In the genomic region with DNA sequence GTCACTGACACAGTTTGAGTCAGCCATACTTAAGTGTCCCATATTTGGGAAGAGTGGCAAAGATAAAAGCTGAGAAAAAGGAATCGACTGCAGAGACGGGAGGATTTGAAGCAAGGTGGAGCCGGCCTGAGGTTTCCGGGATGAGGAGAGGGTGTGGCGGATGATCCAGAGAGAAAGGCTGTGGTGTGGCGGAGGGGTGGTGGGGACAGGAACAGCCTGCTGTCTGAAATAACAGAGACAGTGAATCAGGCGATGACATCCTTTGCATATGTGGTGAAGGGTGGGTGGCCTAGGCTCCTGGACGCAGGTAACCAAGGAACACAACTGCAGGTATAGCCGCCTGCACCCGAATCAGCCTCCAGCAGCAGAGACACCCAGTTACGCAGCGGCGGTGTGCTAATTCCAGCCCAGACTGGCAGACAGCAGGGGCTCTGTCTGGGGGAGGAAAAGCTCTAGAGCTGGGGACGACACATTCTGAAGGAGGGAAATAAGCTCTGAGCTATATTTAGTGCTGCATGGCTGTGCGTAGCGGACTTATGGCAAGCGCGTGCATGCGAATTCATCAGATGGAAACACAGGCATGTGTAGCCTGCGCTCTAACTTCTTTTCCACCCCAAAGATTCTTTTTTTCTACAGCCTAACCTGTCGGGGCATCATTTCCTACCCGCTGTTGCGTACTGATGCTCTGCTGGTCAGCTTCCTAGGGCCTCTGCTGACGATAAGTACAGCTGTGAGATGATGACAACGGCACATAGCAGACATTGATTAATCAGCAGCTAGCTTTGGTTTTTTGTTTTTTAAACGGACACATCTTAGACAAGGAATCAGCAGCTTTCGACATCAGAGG, we compare ENCODE assay signal across 17 cellular contexts.
DNase-seq lines count a peak whose midpoint lies in the region; ATAC-seq and TF ChIP-seq lines count a peak whose summit lies in the region.
"Had no signal": no experiment of that assay in that cellular context is flagged by ENCODE, and none has a peak within 500 bp of the region (broad histone marks: within the 10 kb centered on the region; RNA-seq: fewer than 3 reads in every experiment).

No MANE protein-coding gene starts in this region.

- H3K27ac ChIP-seq in cingulate gyrus (ENCODE audit: low read depth, low read length) (peak overlapping the region; percentile 32), right cardiac atrium (ENCODE audit: low read length) (no peak overlapping the region), suprapubic skin (peak overlapping the region; percentile 38), stomach (no peak overlapping the region)
- H3K27ac ChIP-seq: PC-9 had no signal

- TF ChIP-seq POLR2A in suprapubic skin (IDR thresholded peaks at IDR 0.05) (no peak), stomach (IDR thresholded peaks at IDR 0.05) (no peak)

- peak overlapping the region; percentile 41 for H3K4me3 ChIP-seq in right cardiac atrium (ENCODE audit: low read length)
- peak overlapping the region; percentile 19 for H3K4me3 ChIP-seq in suprapubic skin
- H3K4me3 ChIP-seq in stomach: no peak overlapping the region
- H3K4me3 ChIP-seq: PC-9 had no signal

- WGBS in right cardiac atrium: 30% methylated on average over 27 of the region's 27 CpGs
- 54% methylated on average over 27 of the region's 27 CpGs for WGBS in suprapubic skin
- WGBS in stomach, 5 donors: 73 to 91% (median 84%) methylated on average over 27 of the region's 27 CpGs

- intact Hi-C loops in right cardiac atrium (cut with DNase I) (no loop called here), stomach (cut with DNase I; ENCODE audit: low total_unique reads) (no loop called here)

- H3K36me3 ChIP-seq in suprapubic skin (no peaks in the 10 kb centered on the region), stomach (no peaks in the 10 kb centered on the region)

- H3K4me1 ChIP-seq in right cardiac atrium (ENCODE audit: control insufficient read depth, insufficient read depth, low read length) (no peaks in the 10 kb centered on the region), suprapubic skin (peaks cover 40% of the 10 kb centered on the region), stomach (peaks cover 0 to 34% (median 11%) of the 10 kb centered on the region in 4 donors)

- ATAC-seq in right cardiac atrium (peak; percentile 30 to 63), GM21717 (IDR thresholded peaks at IDR 0.05; ENCODE audit: unreplicated experiment) (no peak)

- H3K27me3 ChIP-seq in right cardiac atrium (ENCODE audit: control insufficient read depth, insufficient read depth) (no peaks in the 10 kb centered on the region), suprapubic skin (no peaks in the 10 kb centered on the region), stomach (no peaks in the 10 kb centered on the region)

- TF ChIP-seq CTCF in suprapubic skin (IDR thresholded peaks at IDR 0.05) (no peak), stomach (IDR thresholded peaks at IDR 0.05) (no peak)

- DNase-seq in NCI-H2227 (lab: John Stamatoyannopoulos, UW; ENCODE audit: unreplicated experiment): peak; percentile 12
- no peak for DNase-seq in NCI-H2227 treated with DMSO at 0.1 percent for 48 hours (lab: John Stamatoyannopoulos, UW)
- DNase-seq in right cardiac atrium: no peak
- DNase-seq in suprapubic skin (ENCODE audit: low spot score in 2 of 2): no peak
- DNase-seq in stomach: no peak
- DNase-seq in stimulated activated CD4-positive, alpha-beta T cell treated with anti-CD3 and anti-CD28 coated beads, Interleukin-12 subunit alpha, Interleukin-12 subunit beta, amount 100 ng/mL, for 4 hours: no peak
- DNase-seq: activated CD4-positive, alpha-beta T cell treated with anti-CD3 and anti-CD28 coated beads for 1 hour; C1 segment of cervical spinal cord; foreskin melanocyte; HFFc6; NCI-H2107; PC-9; SK-N-SH; stimulated activated CD4-positive, alpha-beta T cell treated with anti-CD3 and anti-CD28 coated beads, Interleukin-4, amount 100 ng/mL, for 1 hour; T1000 had no signal

- TF ChIP-seq EP300 in suprapubic skin (IDR thresholded peaks at IDR 0.05) (no peak), stomach (IDR thresholded peaks at IDR 0.05) (no peak)

- H3K9me3 ChIP-seq in right cardiac atrium (ENCODE audit: control insufficient read depth, low read length) (no peaks in the 10 kb centered on the region), suprapubic skin (no peaks in the 10 kb centered on the region), stomach (no peaks in the 10 kb centered on the region)
- H3K9me3 ChIP-seq: SK-N-SH had no signal

Comparison
In these comparisons a context has a peak if more than half of its experiments do, and no peak if none do; other contexts are left out.
1. H3K27ac ChIP-seq: peak in cingulate gyrus (single experiment) and suprapubic skin (single experiment); none in right cardiac atrium (single experiment) and stomach (0 of 5).
2. H3K4me3 ChIP-seq: peak in right cardiac atrium (single experiment) and suprapubic skin (single experiment); none in stomach (0 of 4).